25 cellular contexts compared by ENCODE assay signal in genomic region chr17:81121841-81122733, GRCh38. TPM values are rescaled to one million over a fixed set of nuclear protein-coding genes. Genes with fewer than 3 reads are reported as not detected.
"Had no signal": no experiment of that assay in that cellular context is flagged by ENCODE, and none has a peak within 500 bp of the region (broad histone marks: within the 10 kb centered on the region; RNA-seq: fewer than 3 reads in every experiment).

No MANE protein-coding gene starts in this region.

- H3K4me3 Mint-ChIP-seq: activated naive CD4-positive, alpha-beta T cell treated with anti-CD3 and anti-CD28 coated beads, Interleukin-2, amount 50 U/mL, for 24 hours; mesothelial cell of epicardium; nephron; stimulated activated naive CD8-positive, alpha-beta T cell treated with anti-CD3 and anti-CD28 coated beads, Interleukin-15, Interleukin-2, amounts not matched to agents 100 ng/mL and 50 ng/mL, for 24 hours had no signal

- H3K27me3 Mint-ChIP-seq: activated naive CD4-positive, alpha-beta T cell treated with anti-CD3 and anti-CD28 coated beads, Interleukin-2, amount 50 U/mL, for 24 hours; stimulated activated naive CD8-positive, alpha-beta T cell treated with anti-CD3 and anti-CD28 coated beads, Interleukin-15, Interleukin-2, amounts not matched to agents 100 ng/mL and 50 ng/mL, for 24 hours had no signal

- H3K9me3 ChIP-seq: adrenal gland, breast epithelium, esophagus muscularis mucosa, gastroesophageal sphincter, heart left ventricle, left lung, right atrium auricular region, testis, upper lobe of right lung had no signal

- FAIRE-seq: astrocyte, islet of Langerhans had no signal

- H3K36me3 ChIP-seq: adrenal gland, breast epithelium, heart left ventricle, right atrium auricular region, upper lobe of right lung had no signal

- H3K27ac ChIP-seq: adrenal gland, breast epithelium, coronary artery, esophagus muscularis mucosa, heart left ventricle, left lung, right atrium auricular region, testis, upper lobe of right lung had no signal

- H3K4me3 ChIP-seq: adrenal gland, breast epithelium, coronary artery, esophagus muscularis mucosa, gastroesophageal sphincter, heart left ventricle, left lung, right atrium auricular region, upper lobe of right lung had no signal

- H3K27me3 ChIP-seq: adrenal gland, right atrium auricular region, testis, upper lobe of right lung had no signal

- H3K27ac Mint-ChIP-seq: activated naive CD4-positive, alpha-beta T cell treated with anti-CD3 and anti-CD28 coated beads, Interleukin-2, amount 50 U/mL, for 24 hours; mesothelial cell of epicardium; nephron; stimulated activated naive CD8-positive, alpha-beta T cell treated with anti-CD3 and anti-CD28 coated beads, Interleukin-15, Interleukin-2, amounts not matched to agents 100 ng/mL and 50 ng/mL, for 24 hours had no signal

- H3K36me3 Mint-ChIP-seq: activated naive CD4-positive, alpha-beta T cell treated with anti-CD3 and anti-CD28 coated beads, Interleukin-2, amount 50 U/mL, for 24 hours; mesothelial cell of epicardium had no signal

- H3K4me1 Mint-ChIP-seq: activated naive CD4-positive, alpha-beta T cell treated with anti-CD3 and anti-CD28 coated beads, Interleukin-2, amount 50 U/mL, for 24 hours; nephron had no signal

- DNase-seq: activated CD4-positive, CD25-positive, alpha-beta regulatory T cell treated with anti-CD3 and anti-CD28 coated beads, Interleukin-2, amount 50 U/mL, for 72 hours; activated gamma-delta T cell; adrenal gland; effector CD4-positive, alpha-beta T cell; heart left ventricle; left lung; stimulated activated CD4-positive, alpha-beta T cell treated with anti-CD3 and anti-CD28 coated beads, Interleukin-2, amount 100 ng/mL, for 24 hours; T1000; testis; upper lobe of right lung had no signal

- ATAC-seq: gastroesophageal sphincter, heart left ventricle, left lung, upper lobe of right lung had no signal

- H3K9me3 Mint-ChIP-seq: activated naive CD4-positive, alpha-beta T cell treated with anti-CD3 and anti-CD28 coated beads, Interleukin-2, amount 50 U/mL, for 24 hours; mesothelial cell of epicardium; nephron; stimulated activated naive CD8-positive, alpha-beta T cell treated with anti-CD3 and anti-CD28 coated beads, Interleukin-15, Interleukin-2, amounts not matched to agents 100 ng/mL and 50 ng/mL, for 24 hours had no signal

- H3K4me1 ChIP-seq: testis, upper lobe of right lung had no signal

RNA-seq across cellular contexts. Expression of gene PVALEF, which starts 43.2 kb away (rescaled TPM):
- total RNA-seq: activated CD8-positive, alpha-beta memory T cell treated with anti-CD3 and anti-CD28 coated beads for 36 hours; adrenal gland; astrocyte; breast epithelium; esophagus muscularis mucosa; gastroesophageal sphincter; heart left ventricle; left lung; lung microvascular endothelial cell; right atrium auricular region; skeletal muscle tissue; T-helper 1 cell treated with Interleukin-12 subunit alpha and Interleukin-12 subunit beta and Interleukin-4 antibody, amounts not matched to agents 30 ng/mL and 1 ng/mL, for 36 hours; testis; upper lobe of right lung had no signal
- polyA plus RNA-seq: adrenal gland, heart left ventricle had no signal
